Comparison of ENCODE assay signal across 14 cellular contexts in genomic region chr6:34922177-34922663, GRCh38. TPM values are rescaled to one million over a fixed set of nuclear protein-coding genes. Genes with fewer than 3 reads are reported as not detected.
DNase-seq lines count a peak whose midpoint lies in the region; ATAC-seq and TF ChIP-seq lines count a peak whose summit lies in the region.
"Had no signal": no experiment of that assay in that cellular context is flagged by ENCODE, and none has a peak within 500 bp of the region (broad histone marks: within the 10 kb centered on the region; RNA-seq: fewer than 3 reads in every experiment).

No MANE protein-coding gene starts in this region.

- no peak overlapping the region for H3K27ac ChIP-seq in GM23338 (ENCODE audit: low read depth)
- H3K27ac ChIP-seq: ascending aorta, testis had no signal

- H3K36me3 ChIP-seq in GM23338 (ENCODE audit: insufficient read depth), result no peaks in the 10 kb centered on the region
- H3K36me3 ChIP-seq: ascending aorta had no signal

- H3K4me2 ChIP-seq in GM23338, result no peak overlapping the region

- H3K27ac Mint-ChIP-seq in GM23338, result no peak overlapping the region; the same call in 1 of the 2 replicates
- H3K27ac Mint-ChIP-seq: memory B cell had no signal

- H3K4me3 ChIP-seq in astrocyte of the spinal cord (ENCODE audit: low read depth, low read length) (no peak overlapping the region), GM23338 (no peak overlapping the region)
- H3K4me3 ChIP-seq: ascending aorta, testis had no signal

- peaks cover 12% of the 10 kb centered on the region for H3K79me2 ChIP-seq in GM23338 (replicated peaks; ENCODE audit: insufficient read depth)

- H3F3A ChIP-seq in GM23338 (replicated peaks; ENCODE audit: low read depth), result no peaks in the 10 kb centered on the region

- TF ChIP-seq CTCF in astrocyte of the spinal cord (IDR thresholded peaks at IDR 0.05; ENCODE audit: low read depth, low read length), result no peak
- no peak for TF ChIP-seq CTCF in GM23338 (conservative IDR thresholded peaks at IDR 0.05; ENCODE audit: low read depth in 2 of 2)

- H3K4me1 Mint-ChIP-seq in GM23338, result peaks cover 36% of the 10 kb centered on the region

- no peak for ATAC-seq in GM23338

- peaks cover 1% of the 10 kb centered on the region for H3K27me3 Mint-ChIP-seq in GM23338 (ENCODE audit: insufficient read depth, low read depth, poor library complexity)
- H3K27me3 Mint-ChIP-seq: CD8-positive, alpha-beta memory T cell; memory B cell had no signal

- H2AFZ ChIP-seq in GM23338, result no peak overlapping the region

- H3K4me3 Mint-ChIP-seq in GM23338, result no peak overlapping the region
- H3K4me3 Mint-ChIP-seq: memory B cell had no signal

- DNase-seq in COLO668 (lab: John Stamatoyannopoulos, UW; ENCODE audit: unreplicated experiment) (peak; percentile 3), HK-2 (ENCODE audit: unreplicated experiment) (peak; percentile 36), astrocyte of the spinal cord (ENCODE audit: low read depth, low spot score) (peak; percentile 64), iris pigment epithelial cell (ENCODE audit: low read depth) (peak; percentile 75), GM23338 (ENCODE audit: low spot score) (no peak), DMS79 treated with DMSO at 0.1 percent for 48 hours (lab: John Stamatoyannopoulos, UW) (no peak), AML-193 (lab: John Stamatoyannopoulos, UW) (no peak), OCI-M2 (lab: John Stamatoyannopoulos, UW; ENCODE audit: unreplicated experiment) (no peak)
- DNase-seq: CD8-positive, alpha-beta memory T cell; NCI-H1694 treated with DMSO at 0.1 percent for 48 hours; T-helper 9 cell; testis had no signal

- no peaks in the 10 kb centered on the region for H3K27me3 ChIP-seq in GM23338 (ENCODE audit: insufficient read depth)
- H3K27me3 ChIP-seq: ascending aorta, testis had no signal

- in situ Hi-C loops in astrocyte of the spinal cord (cut with HindIII; ENCODE audit: low sequenced_read_pairs), result no loop called here

- no peaks in the 10 kb centered on the region for H3K9me2 ChIP-seq in GM23338 (ENCODE audit: insufficient read depth)

- H4K20me1 ChIP-seq in GM23338 (replicated peaks; ENCODE audit: insufficient read depth), result peaks cover 13% of the 10 kb centered on the region

- H3K9me3 Mint-ChIP-seq in GM23338, result no peaks in the 10 kb centered on the region
- H3K9me3 Mint-ChIP-seq: CD8-positive, alpha-beta memory T cell; memory B cell had no signal

- no peaks in the 10 kb centered on the region for H3K36me3 Mint-ChIP-seq in GM23338 (ENCODE audit: low read depth)

- H3K4me1 ChIP-seq in GM23338 (ENCODE audit: insufficient read depth), result peaks cover 16% of the 10 kb centered on the region

TF ChIP-seq in GM23338, 12 proteins besides CTCF, POLR2A, EP300 and RAD21 (continues in another document):
- TF ChIP-seq NANOG (IDR thresholded peaks at IDR 0.05; ENCODE audit: borderline replicate concordance) (no peak), EZH2 (IDR thresholded peaks at IDR 0.05; ENCODE audit: low read depth, unreplicated experiment) (no peak), CREB1 (CRISPR knock-in tag; IDR thresholded peaks at IDR 0.05; ENCODE audit: low read depth) (no peak), REST (IDR thresholded peaks at IDR 0.05; ENCODE audit: unreplicated experiment) (no peak)
- TF ChIP-seq, protein P1, sequence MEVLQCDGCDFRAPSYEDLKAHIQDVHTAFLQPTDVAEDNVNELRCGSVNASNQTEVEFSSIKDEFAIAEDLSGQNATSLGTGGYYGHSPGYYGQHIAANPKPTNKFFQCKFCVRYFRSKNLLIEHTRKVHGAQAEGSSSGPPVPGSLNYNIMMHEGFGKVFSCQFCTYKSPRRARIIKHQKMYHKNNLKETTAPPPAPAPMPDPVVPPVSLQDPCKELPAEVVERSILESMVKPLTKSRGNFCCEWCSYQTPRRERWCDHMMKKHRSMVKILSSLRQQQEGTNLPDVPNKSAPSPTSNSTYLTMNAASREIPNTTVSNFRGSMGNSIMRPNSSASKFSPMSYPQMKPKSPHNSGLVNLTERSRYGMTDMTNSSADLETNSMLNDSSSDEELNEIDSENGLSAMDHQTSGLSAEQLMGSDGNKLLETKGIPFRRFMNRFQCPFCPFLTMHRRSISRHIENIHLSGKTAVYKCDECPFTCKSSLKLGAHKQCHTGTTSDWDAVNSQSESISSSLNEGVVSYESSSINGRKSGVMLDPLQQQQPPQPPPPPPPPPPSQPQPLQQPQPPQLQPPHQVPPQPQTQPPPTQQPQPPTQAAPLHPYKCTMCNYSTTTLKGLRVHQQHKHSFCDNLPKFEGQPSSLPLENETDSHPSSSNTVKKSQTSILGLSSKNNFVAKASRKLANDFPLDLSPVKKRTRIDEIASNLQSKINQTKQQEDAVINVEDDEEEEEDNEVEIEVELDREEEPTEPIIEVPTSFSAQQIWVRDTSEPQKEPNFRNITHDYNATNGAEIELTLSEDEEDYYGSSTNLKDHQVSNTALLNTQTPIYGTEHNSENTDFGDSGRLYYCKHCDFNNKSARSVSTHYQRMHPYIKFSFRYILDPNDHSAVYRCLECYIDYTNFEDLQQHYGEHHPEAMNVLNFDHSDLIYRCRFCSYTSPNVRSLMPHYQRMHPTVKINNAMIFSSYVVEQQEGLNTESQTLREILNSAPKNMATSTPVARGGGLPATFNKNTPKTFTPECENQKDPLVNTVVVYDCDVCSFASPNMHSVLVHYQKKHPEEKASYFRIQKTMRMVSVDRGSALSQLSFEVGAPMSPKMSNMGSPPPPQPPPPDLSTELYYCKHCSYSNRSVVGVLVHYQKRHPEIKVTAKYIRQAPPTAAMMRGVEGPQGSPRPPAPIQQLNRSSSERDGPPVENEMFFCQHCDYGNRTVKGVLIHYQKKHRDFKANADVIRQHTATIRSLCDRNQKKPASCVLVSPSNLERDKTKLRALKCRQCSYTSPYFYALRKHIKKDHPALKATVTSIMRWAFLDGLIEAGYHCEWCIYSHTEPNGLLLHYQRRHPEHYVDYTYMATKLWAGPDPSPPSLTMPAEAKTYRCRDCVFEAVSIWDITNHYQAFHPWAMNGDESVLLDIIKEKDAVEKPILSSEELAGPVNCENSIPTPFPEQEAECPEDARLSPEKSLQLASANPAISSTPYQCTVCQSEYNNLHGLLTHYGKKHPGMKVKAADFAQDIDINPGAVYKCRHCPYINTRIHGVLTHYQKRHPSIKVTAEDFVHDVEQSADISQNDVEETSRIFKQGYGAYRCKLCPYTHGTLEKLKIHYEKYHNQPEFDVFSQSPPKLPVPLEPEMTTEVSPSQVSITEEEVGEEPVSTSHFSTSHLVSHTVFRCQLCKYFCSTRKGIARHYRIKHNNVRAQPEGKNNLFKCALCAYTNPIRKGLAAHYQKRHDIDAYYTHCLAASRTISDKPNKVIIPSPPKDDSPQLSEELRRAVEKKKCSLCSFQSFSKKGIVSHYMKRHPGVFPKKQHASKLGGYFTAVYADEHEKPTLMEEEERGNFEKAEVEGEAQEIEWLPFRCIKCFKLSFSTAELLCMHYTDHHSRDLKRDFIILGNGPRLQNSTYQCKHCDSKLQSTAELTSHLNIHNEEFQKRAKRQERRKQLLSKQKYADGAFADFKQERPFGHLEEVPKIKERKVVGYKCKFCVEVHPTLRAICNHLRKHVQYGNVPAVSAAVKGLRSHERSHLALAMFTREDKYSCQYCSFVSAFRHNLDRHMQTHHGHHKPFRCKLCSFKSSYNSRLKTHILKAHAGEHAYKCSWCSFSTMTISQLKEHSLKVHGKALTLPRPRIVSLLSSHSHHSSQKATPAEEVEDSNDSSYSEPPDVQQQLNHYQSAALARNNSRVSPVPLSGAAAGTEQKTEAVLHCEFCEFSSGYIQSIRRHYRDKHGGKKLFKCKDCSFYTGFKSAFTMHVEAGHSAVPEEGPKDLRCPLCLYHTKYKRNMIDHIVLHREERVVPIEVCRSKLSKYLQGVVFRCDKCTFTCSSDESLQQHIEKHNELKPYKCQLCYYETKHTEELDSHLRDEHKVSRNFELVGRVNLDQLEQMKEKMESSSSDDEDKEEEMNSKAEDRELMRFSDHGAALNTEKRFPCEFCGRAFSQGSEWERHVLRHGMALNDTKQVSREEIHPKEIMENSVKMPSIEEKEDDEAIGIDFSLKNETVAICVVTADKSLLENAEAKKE (CRISPR knock-in tag; IDR thresholded peaks at IDR 0.05), result no peak
- TF ChIP-seq, protein P2, sequence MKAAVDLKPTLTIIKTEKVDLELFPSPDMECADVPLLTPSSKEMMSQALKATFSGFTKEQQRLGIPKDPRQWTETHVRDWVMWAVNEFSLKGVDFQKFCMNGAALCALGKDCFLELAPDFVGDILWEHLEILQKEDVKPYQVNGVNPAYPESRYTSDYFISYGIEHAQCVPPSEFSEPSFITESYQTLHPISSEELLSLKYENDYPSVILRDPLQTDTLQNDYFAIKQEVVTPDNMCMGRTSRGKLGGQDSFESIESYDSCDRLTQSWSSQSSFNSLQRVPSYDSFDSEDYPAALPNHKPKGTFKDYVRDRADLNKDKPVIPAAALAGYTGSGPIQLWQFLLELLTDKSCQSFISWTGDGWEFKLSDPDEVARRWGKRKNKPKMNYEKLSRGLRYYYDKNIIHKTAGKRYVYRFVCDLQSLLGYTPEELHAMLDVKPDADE (IDR thresholded peaks at IDR 0.05), result no peak

RNA-seq across cellular contexts. Expression of gene ANKS1A, which starts 33.2 kb away (rescaled TPM):
- 29.6 and 31.9 TPM in 2 replicates for total RNA-seq in GM23338 (2014; rRNA removed; shearing (Covaris generic))
- 12.1 and 12.6 TPM in 2 replicates for polyA plus RNA-seq in GM23338 (2016; fragmentation: Nextera tagmentation; extraction: Ambion mirVana)

RNA-seq across cellular contexts. Expression of gene TAF11, which starts 34.4 kb away (rescaled TPM):
- total RNA-seq in GM23338 (2014; rRNA removed; shearing (Covaris generic)), result 49.4 and 51.1 TPM in 2 replicates
- 65.3 and 69.4 TPM in 2 replicates for polyA plus RNA-seq in GM23338 (2016; fragmentation: Nextera tagmentation; extraction: Ambion mirVana)

Comparison
In these comparisons a context has a peak if more than half of its experiments do, and no peak if none do; other contexts are left out.
1. DNase-seq: peak in COLO668 (single experiment), HK-2 (single experiment), astrocyte of the spinal cord (single experiment) and iris pigment epithelial cell (single experiment); none in GM23338 (single experiment), DMS79 treated with DMSO at 0.1 percent for 48 hours (single experiment), AML-193 (0 of 2) and OCI-M2 (single experiment).